9 cellular contexts compared by ENCODE assay signal in genomic region chrX:31223817-31224216, GRCh38.
DNase-seq lines count a peak whose midpoint lies in the region; ATAC-seq and FAIRE-seq lines count a peak whose summit lies in the region.
"Had no signal": no experiment of that assay in that cellular context is flagged by ENCODE, and none has a peak within 500 bp of the region (broad histone marks: within the 10 kb centered on the region; RNA-seq: fewer than 3 reads in every experiment).

No MANE protein-coding gene starts in this region.

- peak; percentile 93 for ATAC-seq in HG03342 (IDR thresholded peaks at IDR 0.05; ENCODE audit: unreplicated experiment)
- no peak for ATAC-seq in activated CD8-positive, alpha-beta T cell treated with anti-CD3 and anti-CD28 coated beads, Interleukin-2, amount 10 ng/mL, durations not matched to agents 7 days and 5 days

- H3K27ac Mint-ChIP-seq in activated CD8-positive, alpha-beta T cell treated with anti-CD3 and anti-CD28 coated beads, Interleukin-2, amount 10 ng/mL, durations not matched to agents 7 days and 5 days = no peak overlapping the region

- no peaks in the 10 kb centered on the region for H3K4me1 Mint-ChIP-seq in activated CD8-positive, alpha-beta T cell treated with anti-CD3 and anti-CD28 coated beads, Interleukin-2, amount 10 ng/mL, durations not matched to agents 7 days and 5 days (ENCODE audit: low read depth)

- DNase-seq in SIG-M5 treated with dmso at 0.1 percent for 504 hours (lab: John Stamatoyannopoulos, UW; ENCODE audit: unreplicated experiment) = peak; percentile 18
- DNase-seq in SIG-M5 (lab: John Stamatoyannopoulos, UW) = no peak
- DNase-seq in amniotic epithelial cell (ENCODE audit: low read depth) = peak; percentile 77
- peak; percentile 6 for DNase-seq in urothelium cell line (ENCODE audit: low spot score)
- no peak for DNase-seq in activated CD8-positive, alpha-beta T cell treated with anti-CD3 and anti-CD28 coated beads, Interleukin-2, amount 10 ng/mL, durations not matched to agents 7 days and 5 days
- no peak for DNase-seq in GDM1 (lab: John Stamatoyannopoulos, UW)
- no peak for DNase-seq in T-helper 1 cell
- DNase-seq: substantia nigra had no signal

- POLR2A ChIA-PET in activated CD8-positive, alpha-beta T cell treated with anti-CD3 and anti-CD28 coated beads, Interleukin-2, amount 10 ng/mL, durations not matched to agents 7 days and 5 days (lab: Charles Lee) = no interaction called here

- no peak overlapping the region for H3K4me3 Mint-ChIP-seq in activated CD8-positive, alpha-beta T cell treated with anti-CD3 and anti-CD28 coated beads, Interleukin-2, amount 10 ng/mL, durations not matched to agents 7 days and 5 days

- no peaks in the 10 kb centered on the region for H3K9me3 Mint-ChIP-seq in activated CD8-positive, alpha-beta T cell treated with anti-CD3 and anti-CD28 coated beads, Interleukin-2, amount 10 ng/mL, durations not matched to agents 7 days and 5 days (ENCODE audit: insufficient read depth)

- no peaks in the 10 kb centered on the region for H3K36me3 Mint-ChIP-seq in activated CD8-positive, alpha-beta T cell treated with anti-CD3 and anti-CD28 coated beads, Interleukin-2, amount 10 ng/mL, durations not matched to agents 7 days and 5 days (ENCODE audit: low read depth)

- CTCF ChIA-PET in activated CD8-positive, alpha-beta T cell treated with anti-CD3 and anti-CD28 coated beads, Interleukin-2, amount 10 ng/mL, durations not matched to agents 7 days and 5 days (lab: Charles Lee) = interaction anchor here (1.0 kb wide), 1 partner anchor 15 kb away, joined by 3 read pairs; no protein-coding TSS in a partner anchor

- no peaks in the 10 kb centered on the region for H3K27me3 Mint-ChIP-seq in activated CD8-positive, alpha-beta T cell treated with anti-CD3 and anti-CD28 coated beads, Interleukin-2, amount 10 ng/mL, durations not matched to agents 7 days and 5 days (ENCODE audit: low read depth)

- no peak for FAIRE-seq in urothelium cell line (lab: Jason Lieb, UNC)

Comparison
In these comparisons a context has a peak if more than half of its experiments do, and no peak if none do; other contexts are left out.
1. DNase-seq: peak in SIG-M5 treated with dmso at 0.1 percent for 504 hours (single experiment), amniotic epithelial cell (single experiment) and urothelium cell line (single experiment); none in SIG-M5 (single experiment), activated CD8-positive, alpha-beta T cell treated with anti-CD3 and anti-CD28 coated beads, Interleukin-2, amount 10 ng/mL, durations not matched to agents 7 days and 5 days (single experiment), GDM1 (single experiment) and T-helper 1 cell (0 of 5).